In genomic region chr1:217953922-217954321, GRCh38 we compare ENCODE assay signal across 17 cellular contexts.
DNase-seq lines count a peak whose midpoint lies in the region; ATAC-seq and TF ChIP-seq lines count a peak whose summit lies in the region.
"Had no signal": no experiment of that assay in that cellular context is flagged by ENCODE, and none has a peak within 500 bp of the region (broad histone marks: within the 10 kb centered on the region; RNA-seq: fewer than 3 reads in every experiment).

No MANE protein-coding gene starts in this region.

- no peak overlapping the region for H2BK15ac ChIP-seq in neuronal stem cell (ENCODE audit: low read length)

- no CpG with 5 or more reads among the region's 2 CpGs for WGBS in neuronal stem cell (ENCODE audit: extremely low coverage in 2 of 2, insufficient read length in 2 of 2, insufficient replicate concordance in 1 of 2), 2 donors

- H2BK5ac ChIP-seq in neuronal stem cell (ENCODE audit: low read length): no peak overlapping the region

- H3K4me2 ChIP-seq in neuronal stem cell (ENCODE audit: insufficient read depth, low read length, poor library complexity, severe bottlenecking): no peak overlapping the region

- no peaks in the 10 kb centered on the region for H3K4me1 Mint-ChIP-seq in activated T-helper 1 cell treated with anti-CD3 and anti-CD28 coated beads, Interleukin-12 subunit alpha, Interleukin-12 subunit beta, Interleukin-2, Interleukin-4 antibody, amounts not matched to agents 30 ng/mL and 10 ng/mL and 1 ng/mL, durations not matched to agents 14 hours and 24 hours and 36 hours (ENCODE audit: low read depth)

- H2AK5ac ChIP-seq in neuronal stem cell (ENCODE audit: low read depth, low read length): no peak overlapping the region

- H3K79me1 ChIP-seq in neuronal stem cell (ENCODE audit: low read depth, low read length): no peaks in the 10 kb centered on the region

- H4K8ac ChIP-seq in neuronal stem cell (ENCODE audit: low read depth, low read length): no peak overlapping the region

- intact Hi-C loops in activated T-helper 1 cell treated with anti-CD3 and anti-CD28 coated beads, Interleukin-12 subunit alpha, Interleukin-12 subunit beta, Interleukin-2, Interleukin-4 antibody, amounts not matched to agents 30 ng/mL and 10 ng/mL and 1 ng/mL, durations not matched to agents 14 hours and 24 hours and 36 hours (cut with micrococcal nuclease): no loop called here

- H3K27me3 ChIP-seq in RWPE2 (ENCODE audit: insufficient read depth, poor library complexity, severe bottlenecking) (no peaks in the 10 kb centered on the region), neuronal stem cell (ENCODE audit: control insufficient read depth in 3 of 3, insufficient read depth in 3 of 3, low read depth in 1 of 3, low read length in 3 of 3) (no peaks in the 10 kb centered on the region)
- H3K27me3 ChIP-seq: MG63 had no signal

- H3K4me3 Mint-ChIP-seq in activated T-helper 1 cell treated with anti-CD3 and anti-CD28 coated beads, Interleukin-12 subunit alpha, Interleukin-12 subunit beta, Interleukin-2, Interleukin-4 antibody, amounts not matched to agents 30 ng/mL and 10 ng/mL and 1 ng/mL, durations not matched to agents 14 hours and 24 hours and 36 hours: no peak overlapping the region
- H3K4me3 Mint-ChIP-seq: CD8-positive, alpha-beta T cell; H9 had no signal

- H3K27ac ChIP-seq in RWPE2 (ENCODE audit: poor library complexity, severe bottlenecking) (no peak overlapping the region), neuronal stem cell (replicated peaks; ENCODE audit: low read length) (no peak overlapping the region)
- H3K27ac ChIP-seq: 22Rv1 had no signal

- TF ChIP-seq CTCF in RWPE2 (IDR thresholded peaks at IDR 0.05; ENCODE audit: poor library complexity, severe bottlenecking) (no peak), epithelial cell of esophagus (IDR thresholded peaks at IDR 0.05; ENCODE audit: insufficient read depth, low read depth, low read length, missing control alignments) (no peak), retinal pigment epithelial cell (conservative IDR thresholded peaks at IDR 0.05; ENCODE audit: low read depth, low read length) (no peak)

- no peak overlapping the region for H3K9ac ChIP-seq in neuronal stem cell (ENCODE audit: low read depth, low read length, poor library complexity)

- ATAC-seq in RWPE2 (ENCODE audit: low read depth): peak; percentile 73
- ATAC-seq: CD8-positive, alpha-beta T cell had no signal

- H4K91ac ChIP-seq in neuronal stem cell (ENCODE audit: low read depth, low read length, poor library complexity): no peak overlapping the region

- no peak overlapping the region for H3K23ac ChIP-seq in neuronal stem cell (ENCODE audit: low read depth, low read length, poor library complexity)

- H3K4me1 ChIP-seq in RWPE2 (ENCODE audit: insufficient read depth, poor library complexity, severe bottlenecking): no peaks in the 10 kb centered on the region
- no peaks in the 10 kb centered on the region for H3K4me1 ChIP-seq in neuronal stem cell (ENCODE audit: control insufficient read depth in 2 of 2, insufficient read depth in 1 of 2, low read depth in 1 of 2, low read length in 2 of 2)

- no peak overlapping the region for H2BK12ac ChIP-seq in neuronal stem cell (ENCODE audit: low read length)

- DNase-seq in DMS 273 (lab: John Stamatoyannopoulos, UW; ENCODE audit: unreplicated experiment) (peak; percentile 5), DMS 273 treated with DMSO at 0.1 percent for 48 hours (lab: John Stamatoyannopoulos, UW) (no peak), RWPE2 (ENCODE audit: low spot score) (no peak), epithelial cell of esophagus (ENCODE audit: low read depth) (peak; percentile 82), retinal pigment epithelial cell (ENCODE audit: low read depth) (peak; percentile 25), neuronal stem cell (ENCODE audit: low spot score) (no peak)
- no peak for DNase-seq in NK-92 treated with Interleukin-12 subunit alpha and Interleukin-12 subunit beta, amount 100 ng/mL, for 24 hours (lab: John Stamatoyannopoulos, UW)
- DNase-seq in activated T-helper 1 cell treated with anti-CD3 and anti-CD28 coated beads, Interleukin-12 subunit alpha, Interleukin-12 subunit beta, Interleukin-2, Interleukin-4 antibody, amounts not matched to agents 30 ng/mL and 10 ng/mL and 1 ng/mL, durations not matched to agents 14 hours and 24 hours and 36 hours (ENCODE audit: low spot score): no peak
- DNase-seq: CD8-positive, alpha-beta T cell; H9; KBM-7; MG63; NCI-H1417; NCI-H1930; NCI-H2171; NCI-H446 treated with DMSO at 0.1 percent for 48 hours had no signal

- no peak overlapping the region for H3K4ac ChIP-seq in neuronal stem cell (ENCODE audit: low read length)

- H2BK120ac ChIP-seq in neuronal stem cell (ENCODE audit: low read depth, low read length): no peak overlapping the region

- H3K36me3 ChIP-seq in RWPE2 (ENCODE audit: low read depth) (no peaks in the 10 kb centered on the region), neuronal stem cell (replicated peaks in 1 of 2; ENCODE audit: control insufficient read depth in 2 of 2, insufficient read depth in 2 of 2, low read length in 2 of 2) (no peaks in the 10 kb centered on the region)
- H3K36me3 ChIP-seq: MG63 had no signal

- H3K4me3 ChIP-seq in RWPE2 (ENCODE audit: severe bottlenecking) (no peak overlapping the region), epithelial cell of esophagus (ENCODE audit: low read length) (no peak overlapping the region), retinal pigment epithelial cell (ENCODE audit: low read length) (no peak overlapping the region), neuronal stem cell (ENCODE audit: low read length in 2 of 2) (no peak overlapping the region)
- H3K4me3 ChIP-seq: MG63 had no signal

- peaks cover 5% of the 10 kb centered on the region for H3K9me3 Mint-ChIP-seq in activated T-helper 1 cell treated with anti-CD3 and anti-CD28 coated beads, Interleukin-12 subunit alpha, Interleukin-12 subunit beta, Interleukin-2, Interleukin-4 antibody, amounts not matched to agents 30 ng/mL and 10 ng/mL and 1 ng/mL, durations not matched to agents 14 hours and 24 hours and 36 hours
- H3K9me3 Mint-ChIP-seq: H9 had no signal

- H3K18ac ChIP-seq in neuronal stem cell (ENCODE audit: low read length): no peak overlapping the region

- no peak overlapping the region for H3K27ac Mint-ChIP-seq in activated T-helper 1 cell treated with anti-CD3 and anti-CD28 coated beads, Interleukin-12 subunit alpha, Interleukin-12 subunit beta, Interleukin-2, Interleukin-4 antibody, amounts not matched to agents 30 ng/mL and 10 ng/mL and 1 ng/mL, durations not matched to agents 14 hours and 24 hours and 36 hours
- H3K27ac Mint-ChIP-seq: CD8-positive, alpha-beta T cell; H9 had no signal

- H2AFZ ChIP-seq in neuronal stem cell (ENCODE audit: low read length): no peak overlapping the region

- H3K36me3 Mint-ChIP-seq in activated T-helper 1 cell treated with anti-CD3 and anti-CD28 coated beads, Interleukin-12 subunit alpha, Interleukin-12 subunit beta, Interleukin-2, Interleukin-4 antibody, amounts not matched to agents 30 ng/mL and 10 ng/mL and 1 ng/mL, durations not matched to agents 14 hours and 24 hours and 36 hours (ENCODE audit: low read depth): no peaks in the 10 kb centered on the region
- H3K36me3 Mint-ChIP-seq: CD8-positive, alpha-beta T cell had no signal

- no peaks in the 10 kb centered on the region for H3K27me3 Mint-ChIP-seq in activated T-helper 1 cell treated with anti-CD3 and anti-CD28 coated beads, Interleukin-12 subunit alpha, Interleukin-12 subunit beta, Interleukin-2, Interleukin-4 antibody, amounts not matched to agents 30 ng/mL and 10 ng/mL and 1 ng/mL, durations not matched to agents 14 hours and 24 hours and 36 hours (ENCODE audit: insufficient read depth)

- H3K9me3 ChIP-seq in RWPE2 (ENCODE audit: severe bottlenecking): no peaks in the 10 kb centered on the region
- peaks cover 0 to 6% of the 10 kb centered on the region in 2 donors for H3K9me3 ChIP-seq in neuronal stem cell (replicated peaks in 1 of 2; ENCODE audit: control insufficient read depth in 2 of 2, insufficient read depth in 1 of 2, low read depth in 1 of 2, low read length in 2 of 2)
- H3K9me3 ChIP-seq: MG63 had no signal

- no peak overlapping the region for H3K14ac ChIP-seq in neuronal stem cell (ENCODE audit: low read length)

Comparison
In these comparisons a context has a peak if more than half of its experiments do, and no peak if none do; other contexts are left out.
1. DNase-seq: peak in DMS 273 (single experiment), epithelial cell of esophagus (single experiment) and retinal pigment epithelial cell (single experiment); none in DMS 273 treated with DMSO at 0.1 percent for 48 hours (single experiment), RWPE2 (single experiment), neuronal stem cell (single experiment), NK-92 treated with Interleukin-12 subunit alpha and Interleukin-12 subunit beta, amount 100 ng/mL, for 24 hours (single experiment) and activated T-helper 1 cell treated with anti-CD3 and anti-CD28 coated beads, Interleukin-12 subunit alpha, Interleukin-12 subunit beta, Interleukin-2, Interleukin-4 antibody, amounts not matched to agents 30 ng/mL and 10 ng/mL and 1 ng/mL, durations not matched to agents 14 hours and 24 hours and 36 hours (single experiment).